Comparison of ENCODE assay signal across 1 cellular context in the genomic region with DNA sequence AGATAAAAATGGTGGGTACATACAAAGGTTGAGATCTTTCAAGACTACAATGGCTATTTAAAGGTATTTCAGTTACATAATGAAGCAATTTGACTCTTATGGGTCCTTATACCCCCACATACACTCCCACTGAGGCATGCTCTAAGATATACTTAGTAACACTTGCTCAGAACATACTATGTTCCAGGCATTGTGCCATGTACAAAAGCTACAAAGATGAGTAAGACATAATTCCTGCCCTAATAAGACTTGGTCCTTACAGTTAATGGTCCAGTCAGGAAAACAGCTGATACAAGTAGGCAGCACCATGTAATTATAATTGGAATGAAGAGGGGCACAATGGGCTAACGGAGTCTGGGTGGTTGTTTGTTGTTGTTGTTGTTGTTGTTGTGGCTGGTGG.
TF ChIP-seq lines count a peak whose summit lies in the region.

No MANE protein-coding gene starts in this region.

TF ChIP-seq in SK-N-SH treated with all-trans-retinoic acid at 6 μM for 48 hours, 23 proteins besides CTCF, POLR2A, EP300 and RAD21 (continued from another document):
- TF ChIP-seq RARB (CRISPR knock-in tag; IDR thresholded peaks at IDR 0.05) (no peak), ESRRG (CRISPR knock-in tag; IDR thresholded peaks at IDR 0.05) (no peak)
- TF ChIP-seq, protein P1, sequence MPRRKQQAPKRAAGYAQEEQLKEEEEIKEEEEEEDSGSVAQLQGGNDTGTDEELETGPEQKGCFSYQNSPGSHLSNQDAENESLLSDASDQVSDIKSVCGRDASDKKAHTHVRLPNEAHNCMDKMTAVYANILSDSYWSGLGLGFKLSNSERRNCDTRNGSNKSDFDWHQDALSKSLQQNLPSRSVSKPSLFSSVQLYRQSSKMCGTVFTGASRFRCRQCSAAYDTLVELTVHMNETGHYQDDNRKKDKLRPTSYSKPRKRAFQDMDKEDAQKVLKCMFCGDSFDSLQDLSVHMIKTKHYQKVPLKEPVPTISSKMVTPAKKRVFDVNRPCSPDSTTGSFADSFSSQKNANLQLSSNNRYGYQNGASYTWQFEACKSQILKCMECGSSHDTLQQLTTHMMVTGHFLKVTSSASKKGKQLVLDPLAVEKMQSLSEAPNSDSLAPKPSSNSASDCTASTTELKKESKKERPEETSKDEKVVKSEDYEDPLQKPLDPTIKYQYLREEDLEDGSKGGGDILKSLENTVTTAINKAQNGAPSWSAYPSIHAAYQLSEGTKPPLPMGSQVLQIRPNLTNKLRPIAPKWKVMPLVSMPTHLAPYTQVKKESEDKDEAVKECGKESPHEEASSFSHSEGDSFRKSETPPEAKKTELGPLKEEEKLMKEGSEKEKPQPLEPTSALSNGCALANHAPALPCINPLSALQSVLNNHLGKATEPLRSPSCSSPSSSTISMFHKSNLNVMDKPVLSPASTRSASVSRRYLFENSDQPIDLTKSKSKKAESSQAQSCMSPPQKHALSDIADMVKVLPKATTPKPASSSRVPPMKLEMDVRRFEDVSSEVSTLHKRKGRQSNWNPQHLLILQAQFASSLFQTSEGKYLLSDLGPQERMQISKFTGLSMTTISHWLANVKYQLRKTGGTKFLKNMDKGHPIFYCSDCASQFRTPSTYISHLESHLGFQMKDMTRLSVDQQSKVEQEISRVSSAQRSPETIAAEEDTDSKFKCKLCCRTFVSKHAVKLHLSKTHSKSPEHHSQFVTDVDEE (CRISPR knock-in tag; IDR thresholded peaks at IDR 0.05): no peak
TF ChIP-seq in SK-N-SH treated with all-trans-retinoic acid at 6 μM for 48 hours: peak in this region for 0.
